Comparison of ENCODE assay signal across 8 cellular contexts in the genomic region with DNA sequence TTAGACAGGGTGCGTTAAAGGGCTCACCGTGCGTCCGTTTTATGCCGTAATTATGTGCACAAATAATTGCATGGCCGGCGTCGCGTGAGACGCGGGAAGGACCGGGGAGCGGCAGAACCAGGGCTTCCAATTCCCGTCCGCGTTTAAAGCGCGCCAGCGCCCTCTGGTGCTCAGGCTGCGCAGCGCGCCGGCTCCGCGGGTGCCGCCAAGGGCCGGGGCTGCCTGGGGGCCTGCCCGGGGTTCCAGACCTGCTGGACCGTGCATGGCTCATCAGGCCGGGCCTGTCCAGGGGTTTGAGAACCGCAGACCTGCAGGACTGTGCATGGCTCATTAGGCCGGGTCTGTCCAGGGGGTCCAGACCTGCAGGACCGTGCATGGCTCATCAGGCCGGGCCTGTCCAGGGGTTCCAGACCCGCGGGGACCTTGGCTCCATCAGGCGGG.
DNase-seq lines count a peak whose midpoint lies in the region; ATAC-seq and TF ChIP-seq lines count a peak whose summit lies in the region.

No MANE protein-coding gene starts in this region.

- H3K4me1 Mint-ChIP-seq in T-helper 17 cell: peaks cover 12% of the 10 kb centered on the region

- DNase-seq in Kasumi-1 (lab: John Stamatoyannopoulos, UW) (peak; percentile 50 to 67), T-helper 17 cell (peak; percentile 41 to 87 (median 56)), anterior cingulate cortex (lab: John Stamatoyannopoulos, UW) (peak in 49 of 58 donors; percentile 4 to 81 (median 41)), hepatic stellate cell (ENCODE audit: low spot score) (peak; percentile 92), occipital lobe (lab: John Stamatoyannopoulos, UW) (no peak)

- no peaks in the 10 kb centered on the region for H3K36me3 ChIP-seq in skeletal muscle satellite cell (ENCODE audit: insufficient read depth, low read length)

- ATAC-seq in GM19455 (IDR thresholded peaks at IDR 0.05; ENCODE audit: unreplicated experiment): peak; percentile 50
- ATAC-seq in T-helper 17 cell: peak; percentile 91

- H3K4me1 ChIP-seq in skeletal muscle satellite cell (ENCODE audit: control insufficient read depth, insufficient read depth, low read length): no peaks in the 10 kb centered on the region

- no peak overlapping the region for H3K9ac ChIP-seq in skeletal muscle satellite cell (ENCODE audit: low read depth, low read length)

- H3K9me3 ChIP-seq in T-helper 17 cell (ENCODE audit: control insufficient read depth, low read length, poor library complexity, severe bottlenecking): no peaks in the 10 kb centered on the region
- no peaks in the 10 kb centered on the region for H3K9me3 ChIP-seq in skeletal muscle satellite cell (replicated peaks; ENCODE audit: low read length)

- peak overlapping the region; percentile 86 for H3K4me3 Mint-ChIP-seq in T-helper 17 cell

- peak overlapping the region; percentile 57 for H3K4me2 ChIP-seq in skeletal muscle satellite cell (ENCODE audit: low read length)

- TF ChIP-seq CTCF in C4-2B (conservative IDR thresholded peaks at IDR 0.05): peak; percentile 93

- H3K27ac ChIP-seq in C4-2B: no peak overlapping the region

- H3K36me3 Mint-ChIP-seq in T-helper 17 cell (ENCODE audit: low read depth): no peaks in the 10 kb centered on the region

- H3K27me3 Mint-ChIP-seq in T-helper 17 cell: no peaks in the 10 kb centered on the region

- no peak overlapping the region for H3K4me3 ChIP-seq in skeletal muscle satellite cell (ENCODE audit: low read length)

- peak overlapping the region; percentile 92 for H3K27ac Mint-ChIP-seq in T-helper 17 cell

- H3K27me3 ChIP-seq in skeletal muscle satellite cell (ENCODE audit: control insufficient read depth, insufficient read depth, low read length): no peaks in the 10 kb centered on the region
